Comparison of ENCODE assay signal across 8 cellular contexts in genomic region chr9:114587345-114588149, GRCh38. TPM values are rescaled to one million over a fixed set of nuclear protein-coding genes. Genes with fewer than 3 reads are reported as not detected.
DNase-seq lines count a peak whose midpoint lies in the region; ATAC-seq and TF ChIP-seq lines count a peak whose summit lies in the region.

Gene ATP6V1G1 (plus strand): TSS chr9:114587769. CDS start chr9:114587839, 70 bp downstream.

- no peaks in the 10 kb centered on the region for H3K36me3 ChIP-seq in CD8-positive, alpha-beta memory T cell (ENCODE audit: insufficient read depth, low read length)
- H3K36me3 ChIP-seq in lung (ENCODE audit: control insufficient read depth in 2 of 2, insufficient read depth in 2 of 2, low read length in 2 of 2): peaks cover 0 to 1% of the 10 kb centered on the region in 2 donors

- ATAC-seq in GM19467 (IDR thresholded peaks at IDR 0.05; ENCODE audit: unreplicated experiment) (peak; percentile 91), lung (ENCODE audit: insufficient read depth, low FRiP score) (peak; percentile 96)

- H3K36me3 Mint-ChIP-seq in CD8-positive, alpha-beta memory T cell: peaks cover 0 to 29% (median 5%) of the 10 kb centered on the region in 3 donors

- no peak for TF ChIP-seq CTCF in lung (IDR thresholded peaks at IDR 0.05; ENCODE audit: control extremely low read depth, extremely low read depth)

- POLR2A ChIA-PET in CD8-positive, alpha-beta memory T cell (lab: Charles Lee): interaction anchor here (0.5 to 2.0 kb wide), 11 partner anchors 10 to 342 kb away, joined by 3 to 22 read pairs (median 5); partner anchors contain the start of genes AKNA and TMEM268

- CTCF ChIA-PET in CD8-positive, alpha-beta memory T cell (lab: Charles Lee): interaction anchor here (0.8 to 1.4 kb wide), 8 partner anchors 11 to 93 kb away, joined by 3 to 11 read pairs (median 4); partner anchors contain the start of gene TMEM268

- H3K4me1 ChIP-seq in CD8-positive, alpha-beta memory T cell (ENCODE audit: insufficient read depth, low read length): peaks cover 36% of the 10 kb centered on the region
- peaks cover 4 to 28% of the 10 kb centered on the region in 2 donors for H3K4me1 ChIP-seq in lung (ENCODE audit: control insufficient read depth in 2 of 2, insufficient read depth in 2 of 2, low read length in 2 of 2)

- H3K9me3 ChIP-seq in CD8-positive, alpha-beta memory T cell (ENCODE audit: low read length): no peaks in the 10 kb centered on the region
- H3K9me3 ChIP-seq in lung (ENCODE audit: control insufficient read depth in 2 of 2, insufficient read depth in 1 of 2, low read length in 1 of 2): no peaks in the 10 kb centered on the region

- H3K9me3 Mint-ChIP-seq in CD8-positive, alpha-beta memory T cell: no peaks in the 10 kb centered on the region

- peak within 1 kb of the TSS; percentile 81 for H3K4me3 ChIP-seq in CD8-positive, alpha-beta memory T cell (ENCODE audit: low read length)
- H3K4me3 ChIP-seq in lung: peak within 1 kb of the TSS; percentile 85

- 1% methylated on average over 45 to 50 of the region's 50 CpGs for WGBS in lung, 2 donors

- H3K4me1 Mint-ChIP-seq in CD8-positive, alpha-beta memory T cell: peaks cover 50 to 54% (median 51%) of the 10 kb centered on the region in 3 donors

- H3K27ac ChIP-seq in CD8-positive, alpha-beta memory T cell (ENCODE audit: low read depth, low read length): peak within 1 kb of the TSS; percentile 91
- H3K27ac ChIP-seq in lung (ENCODE audit: low read depth in 1 of 2, low read length in 1 of 2): peak within 1 kb of the TSS; percentile 85 to 96

- DNase-seq in CD8-positive, alpha-beta memory T cell: peak; percentile 96 to 99 (median 99)
- DNase-seq in HS-27A (ENCODE audit: low read depth): peak; percentile 94
- peak; percentile 99 for DNase-seq in NK-92 (lab: John Stamatoyannopoulos, UW; ENCODE audit: unreplicated experiment)
- peak; percentile 98 to 99 for DNase-seq in activated CD8-positive, alpha-beta memory T cell treated with anti-CD3 and anti-CD28 coated beads for 1 hour (ENCODE audit: extremely low read depth in 1 of 2, low read depth in 1 of 2)
- DNase-seq in effector CD8-positive, alpha-beta T cell (lab: John Stamatoyannopoulos, UW): peak; percentile 99
- DNase-seq in lung (ENCODE audit: low spot score): peak; percentile 100
- DNase-seq in stimulated activated CD4-positive, alpha-beta T cell treated with anti-CD3 and anti-CD28 coated beads, TNF-alpha, amount 100 ng/mL, for 4 hours (ENCODE audit: low read depth in 3 of 3): peak; percentile 97 to 99 (median 98)

- H3K27ac Mint-ChIP-seq in CD8-positive, alpha-beta memory T cell: peak within 1 kb of the TSS; percentile 98 to 100 (median 99)

- no peaks in the 10 kb centered on the region for H3K27me3 ChIP-seq in CD8-positive, alpha-beta memory T cell (ENCODE audit: insufficient read depth, low read length, poor library complexity, severe bottlenecking)
- no peaks in the 10 kb centered on the region for H3K27me3 ChIP-seq in lung (ENCODE audit: control insufficient read depth, insufficient read depth)

- H3K4me3 Mint-ChIP-seq in CD8-positive, alpha-beta memory T cell: peak within 1 kb of the TSS; percentile 97 to 100 (median 99)

- H3K27me3 Mint-ChIP-seq in CD8-positive, alpha-beta memory T cell: peaks cover 0 to 5% of the 10 kb centered on the region in 2 donors

RNA-seq across cellular contexts. Expression of gene ATP6V1G1, which starts in this region (rescaled TPM):
- 10 to 100 TPM; 48.2 to 49.0 TPM for total RNA-seq in CD8-positive, alpha-beta memory T cell
- 278 TPM for polyA plus RNA-seq in CD8-positive, alpha-beta memory T cell
- 100 to 1,000 TPM; 102 to 187 TPM for total RNA-seq in lung
- polyA plus RNA-seq in lung: 100 to 1,000 TPM; 150 to 213 TPM

Comparison
In these comparisons a context has a peak if more than half of its experiments do, and no peak if none do; other contexts are left out.
1. Peak in every context shown above with its lines: DNase-seq, ATAC-seq, H3K4me3 ChIP-seq and H3K27ac ChIP-seq.